1 cellular context compared by ENCODE assay signal in the genomic region with DNA sequence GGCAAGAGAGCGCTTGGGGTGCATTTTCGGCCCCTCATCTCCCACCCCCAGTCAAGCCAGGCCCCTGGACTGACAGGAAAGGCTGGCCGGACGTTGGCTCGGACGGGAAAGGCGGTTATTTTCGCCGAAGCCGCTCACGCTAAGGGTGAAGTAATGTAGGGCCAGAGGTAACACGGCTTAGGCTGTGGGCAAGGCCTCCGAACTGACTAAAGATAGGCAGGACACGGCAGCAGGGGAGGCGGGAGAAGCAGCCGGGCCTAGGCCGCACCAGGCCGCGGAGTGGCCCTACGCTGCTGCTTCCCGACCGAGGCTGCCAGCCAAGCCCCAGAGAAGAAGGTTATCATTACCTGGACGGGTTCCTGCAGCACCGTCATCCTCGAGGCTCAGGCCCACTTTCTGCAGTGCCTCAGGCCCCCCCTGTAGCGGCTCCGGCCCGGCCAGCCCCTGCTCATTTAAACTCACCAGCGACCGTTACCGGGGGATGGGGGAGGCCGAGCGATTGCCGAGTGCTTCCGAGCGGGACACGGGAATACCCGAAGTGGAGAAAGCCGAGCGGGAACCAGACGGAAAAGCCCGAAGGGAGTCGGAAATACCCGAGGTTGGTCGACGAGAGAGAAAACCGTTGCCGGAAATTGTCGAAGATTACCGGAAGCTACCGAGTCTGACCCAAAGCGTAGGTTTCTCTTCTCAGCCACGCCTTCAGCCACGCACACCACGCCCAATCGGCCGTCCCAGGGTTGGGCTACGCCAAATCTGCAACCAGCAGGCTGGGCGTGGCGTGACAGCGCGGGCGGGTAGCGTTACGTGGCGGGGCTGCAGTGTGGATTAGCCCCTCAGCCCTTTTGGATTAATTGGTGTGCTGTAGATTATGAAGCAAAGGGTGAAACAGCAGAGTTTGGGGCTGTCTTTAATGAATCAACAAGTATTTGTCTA.
TF ChIP-seq lines count a peak whose summit lies in the region.

A gene with protein sequence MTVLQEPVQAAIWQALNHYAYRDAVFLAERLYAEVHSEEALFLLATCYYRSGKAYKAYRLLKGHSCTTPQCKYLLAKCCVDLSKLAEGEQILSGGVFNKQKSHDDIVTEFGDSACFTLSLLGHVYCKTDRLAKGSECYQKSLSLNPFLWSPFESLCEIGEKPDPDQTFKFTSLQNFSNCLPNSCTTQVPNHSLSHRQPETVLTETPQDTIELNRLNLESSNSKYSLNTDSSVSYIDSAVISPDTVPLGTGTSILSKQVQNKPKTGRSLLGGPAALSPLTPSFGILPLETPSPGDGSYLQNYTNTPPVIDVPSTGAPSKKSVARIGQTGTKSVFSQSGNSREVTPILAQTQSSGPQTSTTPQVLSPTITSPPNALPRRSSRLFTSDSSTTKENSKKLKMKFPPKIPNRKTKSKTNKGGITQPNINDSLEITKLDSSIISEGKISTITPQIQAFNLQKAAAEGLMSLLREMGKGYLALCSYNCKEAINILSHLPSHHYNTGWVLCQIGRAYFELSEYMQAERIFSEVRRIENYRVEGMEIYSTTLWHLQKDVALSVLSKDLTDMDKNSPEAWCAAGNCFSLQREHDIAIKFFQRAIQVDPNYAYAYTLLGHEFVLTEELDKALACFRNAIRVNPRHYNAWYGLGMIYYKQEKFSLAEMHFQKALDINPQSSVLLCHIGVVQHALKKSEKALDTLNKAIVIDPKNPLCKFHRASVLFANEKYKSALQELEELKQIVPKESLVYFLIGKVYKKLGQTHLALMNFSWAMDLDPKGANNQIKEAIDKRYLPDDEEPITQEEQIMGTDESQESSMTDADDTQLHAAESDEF (minus strand): TSS at position 497 of the 933 bp plus-strand sequence. CDS start 123 bp downstream, at position 374.

TF ChIP-seq in HEK293, 187 proteins besides CTCF, POLR2A, EP300 and RAD21 (continued from another document and continues in another):
- TF ChIP-seq, protein P1, sequence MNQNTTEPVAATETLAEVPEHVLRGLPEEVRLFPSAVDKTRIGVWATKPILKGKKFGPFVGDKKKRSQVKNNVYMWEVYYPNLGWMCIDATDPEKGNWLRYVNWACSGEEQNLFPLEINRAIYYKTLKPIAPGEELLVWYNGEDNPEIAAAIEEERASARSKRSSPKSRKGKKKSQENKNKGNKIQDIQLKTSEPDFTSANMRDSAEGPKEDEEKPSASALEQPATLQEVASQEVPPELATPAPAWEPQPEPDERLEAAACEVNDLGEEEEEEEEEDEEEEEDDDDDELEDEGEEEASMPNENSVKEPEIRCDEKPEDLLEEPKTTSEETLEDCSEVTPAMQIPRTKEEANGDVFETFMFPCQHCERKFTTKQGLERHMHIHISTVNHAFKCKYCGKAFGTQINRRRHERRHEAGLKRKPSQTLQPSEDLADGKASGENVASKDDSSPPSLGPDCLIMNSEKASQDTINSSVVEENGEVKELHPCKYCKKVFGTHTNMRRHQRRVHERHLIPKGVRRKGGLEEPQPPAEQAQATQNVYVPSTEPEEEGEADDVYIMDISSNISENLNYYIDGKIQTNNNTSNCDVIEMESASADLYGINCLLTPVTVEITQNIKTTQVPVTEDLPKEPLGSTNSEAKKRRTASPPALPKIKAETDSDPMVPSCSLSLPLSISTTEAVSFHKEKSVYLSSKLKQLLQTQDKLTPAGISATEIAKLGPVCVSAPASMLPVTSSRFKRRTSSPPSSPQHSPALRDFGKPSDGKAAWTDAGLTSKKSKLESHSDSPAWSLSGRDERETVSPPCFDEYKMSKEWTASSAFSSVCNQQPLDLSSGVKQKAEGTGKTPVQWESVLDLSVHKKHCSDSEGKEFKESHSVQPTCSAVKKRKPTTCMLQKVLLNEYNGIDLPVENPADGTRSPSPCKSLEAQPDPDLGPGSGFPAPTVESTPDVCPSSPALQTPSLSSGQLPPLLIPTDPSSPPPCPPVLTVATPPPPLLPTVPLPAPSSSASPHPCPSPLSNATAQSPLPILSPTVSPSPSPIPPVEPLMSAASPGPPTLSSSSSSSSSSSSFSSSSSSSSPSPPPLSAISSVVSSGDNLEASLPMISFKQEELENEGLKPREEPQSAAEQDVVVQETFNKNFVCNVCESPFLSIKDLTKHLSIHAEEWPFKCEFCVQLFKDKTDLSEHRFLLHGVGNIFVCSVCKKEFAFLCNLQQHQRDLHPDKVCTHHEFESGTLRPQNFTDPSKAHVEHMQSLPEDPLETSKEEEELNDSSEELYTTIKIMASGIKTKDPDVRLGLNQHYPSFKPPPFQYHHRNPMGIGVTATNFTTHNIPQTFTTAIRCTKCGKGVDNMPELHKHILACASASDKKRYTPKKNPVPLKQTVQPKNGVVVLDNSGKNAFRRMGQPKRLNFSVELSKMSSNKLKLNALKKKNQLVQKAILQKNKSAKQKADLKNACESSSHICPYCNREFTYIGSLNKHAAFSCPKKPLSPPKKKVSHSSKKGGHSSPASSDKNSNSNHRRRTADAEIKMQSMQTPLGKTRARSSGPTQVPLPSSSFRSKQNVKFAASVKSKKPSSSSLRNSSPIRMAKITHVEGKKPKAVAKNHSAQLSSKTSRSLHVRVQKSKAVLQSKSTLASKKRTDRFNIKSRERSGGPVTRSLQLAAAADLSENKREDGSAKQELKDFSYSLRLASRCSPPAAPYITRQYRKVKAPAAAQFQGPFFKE (tag by site-specific recombination; IDR thresholded peaks at IDR 0.05; ENCODE audit: borderline replicate concordance): no peak
- TF ChIP-seq ZNF10 (tag by site-specific recombination; IDR thresholded peaks at IDR 0.05) (peak; percentile 89), OSR2 (tag by site-specific recombination; IDR thresholded peaks at IDR 0.05) (0 out of 2 replicates have a peak, but pooled peaks have one; percentile 8), ZFHX2 (tag by site-specific recombination; conservative IDR thresholded peaks at IDR 0.05) (peak; percentile 55; the same call in 1 of the 2 replicates), ZNF660 (tag by site-specific recombination; IDR thresholded peaks at IDR 0.05) (peak; percentile 93), ZBTB8A (tag by site-specific recombination; IDR thresholded peaks at IDR 0.05) (peak; percentile 97), BCL11B (tag by site-specific recombination; IDR thresholded peaks at IDR 0.05; ENCODE audit: low read depth) (peak; percentile 71), SP2 (tag by site-specific recombination; IDR thresholded peaks at IDR 0.05) (peak; percentile 70), ZNF549 (tag by site-specific recombination; IDR thresholded peaks at IDR 0.05) (no peak), FEZF1 (tag by site-specific recombination; IDR thresholded peaks at IDR 0.05) (no peak), ZEB2 (tag by site-specific recombination; IDR thresholded peaks at IDR 0.05) (peak; percentile 79; the same call in 1 of the 2 replicates), ZNF670 (tag by site-specific recombination; IDR thresholded peaks at IDR 0.05; ENCODE audit: low read depth) (no peak), ZNF221 (tag by site-specific recombination; IDR thresholded peaks at IDR 0.05; ENCODE audit: borderline replicate concordance) (no peak), MEIS1 (CRISPR knock-in tag; IDR thresholded peaks at IDR 0.05; ENCODE audit: borderline replicate concordance) (no peak), ZNF629 (tag by site-specific recombination; IDR thresholded peaks at IDR 0.05) (peak; percentile 57), ZNF501 (tag by site-specific recombination; IDR thresholded peaks at IDR 0.05) (peak; percentile 94), ZNF621 (tag by site-specific recombination; IDR thresholded peaks at IDR 0.05) (no peak), ZNF510 (tag by site-specific recombination; IDR thresholded peaks at IDR 0.05; ENCODE audit: insufficient replicate concordance) (no peak), ZBTB21 (tag by site-specific recombination; IDR thresholded peaks at IDR 0.05) (peak; percentile 11; the same call in 1 of the 2 replicates), KLF1 (tag by site-specific recombination; IDR thresholded peaks at IDR 0.05) (peak; percentile 93), KLF7 (tag by site-specific recombination; IDR thresholded peaks at IDR 0.05; ENCODE audit: borderline replicate concordance) (0 out of 2 replicates have a peak, but pooled peaks have one; percentile 49), OVOL3 (tag by site-specific recombination; IDR thresholded peaks at IDR 0.05) (peak; percentile 97), WT1 (tag by site-specific recombination; IDR thresholded peaks at IDR 0.05) (0 out of 2 replicates have a peak, but pooled peaks have one; percentile 25), ZNF530 (tag by site-specific recombination; IDR thresholded peaks at IDR 0.05; ENCODE audit: low read depth) (no peak), ZNF174 (tag by site-specific recombination; IDR thresholded peaks at IDR 0.05) (no peak), ZNF37A (tag by site-specific recombination; IDR thresholded peaks at IDR 0.05) (no peak), ZNF837 (tag by site-specific recombination; IDR thresholded peaks at IDR 0.05) (no peak), ZNF23 (tag by site-specific recombination; IDR thresholded peaks at IDR 0.05; ENCODE audit: borderline replicate concordance) (no peak), ZNF623 (tag by site-specific recombination; IDR thresholded peaks at IDR 0.05) (no peak; the same call in 1 of the 2 replicates), ZNF76 (tag by site-specific recombination; IDR thresholded peaks at IDR 0.05; ENCODE audit: borderline replicate concordance, low read depth) (peak; percentile 78), MYNN (tag by site-specific recombination; IDR thresholded peaks at IDR 0.05; ENCODE audit: borderline replicate concordance) (0 out of 2 replicates have a peak, but pooled peaks have one; percentile 25)
- TF ChIP-seq, protein P2, sequence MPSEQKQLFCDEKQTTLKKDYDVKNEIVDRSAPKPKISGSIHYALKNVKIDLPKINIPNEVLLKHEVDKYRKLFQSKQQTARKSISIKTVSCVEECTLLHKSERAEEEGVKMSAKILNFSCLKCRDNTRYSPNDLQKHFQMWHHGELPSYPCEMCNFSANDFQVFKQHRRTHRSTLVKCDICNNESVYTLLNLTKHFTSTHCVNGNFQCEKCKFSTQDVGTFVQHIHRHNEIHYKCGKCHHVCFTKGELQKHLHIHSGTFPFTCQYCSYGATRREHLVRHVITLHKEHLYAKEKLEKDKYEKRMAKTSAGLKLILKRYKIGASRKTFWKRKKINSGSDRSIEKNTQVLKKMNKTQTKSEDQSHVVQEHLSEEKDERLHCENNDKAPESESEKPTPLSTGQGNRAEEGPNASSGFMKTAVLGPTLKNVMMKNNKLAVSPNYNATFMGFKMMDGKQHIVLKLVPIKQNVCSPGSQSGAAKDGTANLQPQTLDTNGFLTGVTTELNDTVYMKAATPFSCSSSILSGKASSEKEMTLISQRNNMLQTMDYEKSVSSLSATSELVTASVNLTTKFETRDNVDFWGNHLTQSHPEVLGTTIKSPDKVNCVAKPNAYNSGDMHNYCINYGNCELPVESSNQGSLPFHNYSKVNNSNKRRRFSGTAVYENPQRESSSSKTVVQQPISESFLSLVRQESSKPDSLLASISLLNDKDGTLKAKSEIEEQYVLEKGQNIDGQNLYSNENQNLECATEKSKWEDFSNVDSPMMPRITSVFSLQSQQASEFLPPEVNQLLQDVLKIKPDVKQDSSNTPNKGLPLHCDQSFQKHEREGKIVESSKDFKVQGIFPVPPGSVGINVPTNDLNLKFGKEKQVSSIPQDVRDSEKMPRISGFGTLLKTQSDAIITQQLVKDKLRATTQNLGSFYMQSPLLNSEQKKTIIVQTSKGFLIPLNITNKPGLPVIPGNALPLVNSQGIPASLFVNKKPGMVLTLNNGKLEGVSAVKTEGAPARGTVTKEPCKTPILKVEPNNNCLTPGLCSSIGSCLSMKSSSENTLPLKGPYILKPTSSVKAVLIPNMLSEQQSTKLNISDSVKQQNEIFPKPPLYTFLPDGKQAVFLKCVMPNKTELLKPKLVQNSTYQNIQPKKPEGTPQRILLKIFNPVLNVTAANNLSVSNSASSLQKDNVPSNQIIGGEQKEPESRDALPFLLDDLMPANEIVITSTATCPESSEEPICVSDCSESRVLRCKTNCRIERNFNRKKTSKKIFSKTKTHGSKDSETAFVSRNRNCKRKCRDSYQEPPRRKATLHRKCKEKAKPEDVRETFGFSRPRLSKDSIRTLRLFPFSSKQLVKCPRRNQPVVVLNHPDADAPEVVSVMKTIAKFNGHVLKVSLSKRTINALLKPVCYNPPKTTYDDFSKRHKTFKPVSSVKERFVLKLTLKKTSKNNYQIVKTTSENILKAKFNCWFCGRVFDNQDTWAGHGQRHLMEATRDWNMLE (tag by site-specific recombination; conservative IDR thresholded peaks at IDR 0.05; ENCODE audit: low read depth): peak; percentile 27; the same call in 1 of the 2 replicates
- TF ChIP-seq, protein P3, sequence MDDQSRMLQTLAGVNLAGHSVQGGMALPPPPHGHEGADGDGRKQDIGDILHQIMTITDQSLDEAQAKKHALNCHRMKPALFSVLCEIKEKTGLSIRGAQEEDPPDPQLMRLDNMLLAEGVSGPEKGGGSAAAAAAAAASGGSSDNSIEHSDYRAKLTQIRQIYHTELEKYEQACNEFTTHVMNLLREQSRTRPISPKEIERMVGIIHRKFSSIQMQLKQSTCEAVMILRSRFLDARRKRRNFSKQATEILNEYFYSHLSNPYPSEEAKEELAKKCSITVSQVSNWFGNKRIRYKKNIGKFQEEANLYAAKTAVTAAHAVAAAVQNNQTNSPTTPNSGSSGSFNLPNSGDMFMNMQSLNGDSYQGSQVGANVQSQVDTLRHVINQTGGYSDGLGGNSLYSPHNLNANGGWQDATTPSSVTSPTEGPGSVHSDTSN (CRISPR knock-in tag; IDR thresholded peaks at IDR 0.05): no peak; the same call in 1 of the 2 replicates
- TF ChIP-seq, protein P4, sequence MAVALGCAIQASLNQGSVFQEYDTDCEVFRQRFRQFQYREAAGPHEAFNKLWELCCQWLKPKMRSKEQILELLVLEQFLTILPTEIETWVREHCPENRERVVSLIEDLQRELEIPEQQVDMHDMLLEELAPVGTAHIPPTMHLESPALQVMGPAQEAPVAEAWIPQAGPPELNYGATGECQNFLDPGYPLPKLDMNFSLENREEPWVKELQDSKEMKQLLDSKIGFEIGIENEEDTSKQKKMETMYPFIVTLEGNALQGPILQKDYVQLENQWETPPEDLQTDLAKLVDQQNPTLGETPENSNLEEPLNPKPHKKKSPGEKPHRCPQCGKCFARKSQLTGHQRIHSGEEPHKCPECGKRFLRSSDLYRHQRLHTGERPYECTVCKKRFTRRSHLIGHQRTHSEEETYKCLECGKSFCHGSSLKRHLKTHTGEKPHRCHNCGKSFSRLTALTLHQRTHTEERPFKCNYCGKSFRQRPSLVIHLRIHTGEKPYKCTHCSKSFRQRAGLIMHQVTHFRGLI (tag by site-specific recombination; IDR thresholded peaks at IDR 0.05): peak; percentile 98
- TF ChIP-seq, protein P5, sequence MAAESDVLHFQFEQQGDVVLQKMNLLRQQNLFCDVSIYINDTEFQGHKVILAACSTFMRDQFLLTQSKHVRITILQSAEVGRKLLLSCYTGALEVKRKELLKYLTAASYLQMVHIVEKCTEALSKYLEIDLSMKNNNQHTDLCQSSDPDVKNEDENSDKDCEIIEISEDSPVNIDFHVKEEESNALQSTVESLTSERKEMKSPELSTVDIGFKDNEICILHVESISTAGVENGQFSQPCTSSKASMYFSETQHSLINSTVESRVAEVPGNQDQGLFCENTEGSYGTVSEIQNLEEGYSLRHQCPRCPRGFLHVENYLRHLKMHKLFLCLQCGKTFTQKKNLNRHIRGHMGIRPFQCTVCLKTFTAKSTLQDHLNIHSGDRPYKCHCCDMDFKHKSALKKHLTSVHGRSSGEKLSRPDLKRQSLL (tag by site-specific recombination; IDR thresholded peaks at IDR 0.05): peak; percentile 46; the same call in 1 of the 2 replicates
- TF ChIP-seq, protein P6, sequence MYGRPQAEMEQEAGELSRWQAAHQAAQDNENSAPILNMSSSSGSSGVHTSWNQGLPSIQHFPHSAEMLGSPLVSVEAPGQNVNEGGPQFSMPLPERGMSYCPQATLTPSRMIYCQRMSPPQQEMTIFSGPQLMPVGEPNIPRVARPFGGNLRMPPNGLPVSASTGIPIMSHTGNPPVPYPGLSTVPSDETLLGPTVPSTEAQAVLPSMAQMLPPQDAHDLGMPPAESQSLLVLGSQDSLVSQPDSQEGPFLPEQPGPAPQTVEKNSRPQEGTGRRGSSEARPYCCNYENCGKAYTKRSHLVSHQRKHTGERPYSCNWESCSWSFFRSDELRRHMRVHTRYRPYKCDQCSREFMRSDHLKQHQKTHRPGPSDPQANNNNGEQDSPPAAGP (tag by site-specific recombination; IDR thresholded peaks at IDR 0.05): peak; percentile 80; the same call in 1 of the 2 replicates
